ENCODE assay signal across 8 cellular contexts in genomic region chr13:72255908-72256307, GRCh38.
A peak's percentile ranks its signal among the peaks of the same experiment; 100 is the strongest.
DNase-seq lines count a peak whose midpoint lies in the region; ATAC-seq and TF ChIP-seq lines count a peak whose summit lies in the region.

No MANE protein-coding gene starts in this region.

- ATAC-seq in activated CD4-positive, alpha-beta T cell treated with anti-CD3 and anti-CD28 coated beads for 36 hours, result no peak
- no peak for ATAC-seq in GM18511 (IDR thresholded peaks at IDR 0.05; ENCODE audit: unreplicated experiment)
- ATAC-seq in HG03280 (IDR thresholded peaks at IDR 0.05; ENCODE audit: unreplicated experiment), result no peak

- H3K9me3 Mint-ChIP-seq in brain, result peaks cover 0 to 1% (median 0%) of the 10 kb centered on the region in 5 experiments
- peaks cover 3% of the 10 kb centered on the region for H3K9me3 Mint-ChIP-seq in activated CD4-positive, alpha-beta T cell treated with anti-CD3 and anti-CD28 coated beads for 36 hours (ENCODE audit: low read depth)

- POLR2A ChIA-PET in activated CD4-positive, alpha-beta T cell treated with anti-CD3 and anti-CD28 coated beads for 36 hours (lab: Charles Lee), result no interaction called here

- peak overlapping the region in 1 of 5 experiments; percentile 74 for H3K4me3 Mint-ChIP-seq in brain
- H3K4me3 Mint-ChIP-seq in activated CD4-positive, alpha-beta T cell treated with anti-CD3 and anti-CD28 coated beads for 36 hours, result no peak overlapping the region

- H3K4me1 Mint-ChIP-seq in brain, result peaks cover 21% of the 10 kb centered on the region
- H3K4me1 Mint-ChIP-seq in activated CD4-positive, alpha-beta T cell treated with anti-CD3 and anti-CD28 coated beads for 36 hours, result no peaks in the 10 kb centered on the region

- TF ChIP-seq CTCF in GM12873 (IDR thresholded peaks at IDR 0.05; ENCODE audit: insufficient read depth, low read depth, low read length, missing control alignments) (peak; percentile 15), brain (conservative IDR thresholded peaks at IDR 0.05) (peak; percentile 59 to 75)

- intact Hi-C loops in activated CD4-positive, alpha-beta T cell treated with anti-CD3 and anti-CD28 coated beads for 36 hours (cut with DNase I, micrococcal nuclease), result loop anchor here in 1 of 2 experiments (10.0 kb wide), 1 partner anchor 61 kb away; no protein-coding TSS in a partner anchor

- peak overlapping the region in 1 of 5 experiments; percentile 72 for H3K27ac Mint-ChIP-seq in brain
- no peak overlapping the region for H3K27ac Mint-ChIP-seq in activated CD4-positive, alpha-beta T cell treated with anti-CD3 and anti-CD28 coated beads for 36 hours

- H3K36me3 Mint-ChIP-seq in brain, result no peaks in the 10 kb centered on the region
- H3K36me3 Mint-ChIP-seq in activated CD4-positive, alpha-beta T cell treated with anti-CD3 and anti-CD28 coated beads for 36 hours (ENCODE audit: low read depth), result no peaks in the 10 kb centered on the region

- CTCF ChIA-PET in activated CD4-positive, alpha-beta T cell treated with anti-CD3 and anti-CD28 coated beads for 36 hours (lab: Charles Lee), result no interaction called here

- peaks cover 3% of the 10 kb centered on the region for H3K27me3 Mint-ChIP-seq in brain
- H3K27me3 Mint-ChIP-seq in activated CD4-positive, alpha-beta T cell treated with anti-CD3 and anti-CD28 coated beads for 36 hours, result no peaks in the 10 kb centered on the region

- DNase-seq in NCI-H1930 (lab: John Stamatoyannopoulos, UW), result peak; percentile 5 to 6
- DNase-seq in mucosa of gallbladder (ENCODE audit: low spot score), result peak; percentile 19
- no peak for DNase-seq in activated CD4-positive, alpha-beta T cell treated with anti-CD3 and anti-CD28 coated beads for 36 hours
- no peak for DNase-seq in stimulated activated CD4-positive, alpha-beta T cell treated with anti-CD3 and anti-CD28 coated beads, Interleukin-2, amount 100 ng/mL, for 24 hours

Comparison
In these comparisons a context has a peak if more than half of its experiments do, and no peak if none do; other contexts are left out.
1. DNase-seq: peak in NCI-H1930 (2 of 2) and mucosa of gallbladder (single experiment); none in activated CD4-positive, alpha-beta T cell treated with anti-CD3 and anti-CD28 coated beads for 36 hours (single experiment) and stimulated activated CD4-positive, alpha-beta T cell treated with anti-CD3 and anti-CD28 coated beads, Interleukin-2, amount 100 ng/mL, for 24 hours (0 of 2).